In the genomic region with DNA sequence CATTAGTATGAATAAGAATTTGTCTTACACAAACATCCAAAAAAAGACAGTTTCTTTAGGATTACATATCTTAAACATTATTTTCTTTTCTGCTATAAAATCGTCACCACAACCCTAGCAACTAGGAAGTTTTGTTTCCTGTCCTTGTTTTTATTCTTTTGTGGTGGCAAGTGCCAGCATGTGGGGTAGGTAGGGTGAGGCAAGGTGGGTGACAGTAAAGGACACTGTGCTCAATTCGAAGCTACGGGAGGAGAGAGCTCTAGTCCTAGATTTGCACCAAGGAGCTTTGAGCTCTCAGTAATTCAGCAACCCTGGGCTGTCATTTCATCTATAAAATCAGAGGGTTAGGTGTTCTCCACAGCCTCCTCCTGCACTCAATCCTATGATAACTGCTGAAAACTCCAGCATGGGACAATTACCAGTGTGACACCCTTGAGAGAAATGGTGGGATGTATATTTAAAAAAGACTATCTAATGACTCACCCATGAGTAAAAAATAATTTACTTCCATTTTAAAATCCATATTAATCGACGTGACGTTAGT, we compare ENCODE assay signal across 10 cellular contexts.
DNase-seq lines count a peak whose midpoint lies in the region; ATAC-seq, FAIRE-seq and TF ChIP-seq lines count a peak whose summit lies in the region.
"Had no signal": no experiment of that assay in that cellular context is flagged by ENCODE, and none has a peak within 500 bp of the region (broad histone marks: within the 10 kb centered on the region; RNA-seq: fewer than 3 reads in every experiment).

No MANE protein-coding gene starts in this region.

- no peak overlapping the region for H3K18ac ChIP-seq in H1 (ENCODE audit: extremely low read depth, low read length)

- H3K9me3 ChIP-seq in OCI-LY3 (ENCODE audit: insufficient read depth, low read length), result no peaks in the 10 kb centered on the region
- H3K9me3 ChIP-seq in H1 (ENCODE audit: insufficient read depth in 2 of 2, low read depth in 1 of 2, low read length in 1 of 2), result no peaks in the 10 kb centered on the region
- H3K9me3 ChIP-seq in smooth muscle cell (replicated peaks; ENCODE audit: low read depth), result no peaks in the 10 kb centered on the region

- peak overlapping the region; percentile 19; the same call in 1 of the 2 replicates for H3K27ac ChIP-seq in OCI-LY3 (ENCODE audit: low read length)
- H3K27ac ChIP-seq in H1 (ENCODE audit: low read depth, low read length), result no peak overlapping the region
- peak overlapping the region; percentile 91 for H3K27ac ChIP-seq in smooth muscle cell (ENCODE audit: low read depth)

- no peak for TF ChIP-seq EP300 in H1 (IDR thresholded peaks at IDR 0.05; ENCODE audit: borderline replicate concordance in 1 of 2, low read depth in 2 of 2, low read length in 2 of 2)

- H3K36me3 ChIP-seq in OCI-LY3 (replicated peaks; ENCODE audit: low read depth, low read length), result peaks cover 50% of the 10 kb centered on the region
- H3K36me3 ChIP-seq in H1 (ENCODE audit: control insufficient read depth in 2 of 4, insufficient read depth in 4 of 4, low read length in 3 of 4), result no peaks in the 10 kb centered on the region
- H3K36me3 ChIP-seq in smooth muscle cell (ENCODE audit: low read depth), result no peaks in the 10 kb centered on the region

- peaks cover 27% of the 10 kb centered on the region for H3K4me1 ChIP-seq in OCI-LY3 (ENCODE audit: low read length)
- H3K4me1 ChIP-seq in H1 (replicated peaks in 1 of 4; ENCODE audit: control insufficient read depth in 3 of 4, insufficient read depth in 4 of 4, low read length in 3 of 4), result peaks cover 2 to 13% (median 10%) of the 10 kb centered on the region in 4 experiments; a peak in 6 of 7 replicates
- H3K4me1 ChIP-seq in smooth muscle cell (ENCODE audit: low read depth), result peaks cover 6% of the 10 kb centered on the region

- no peak overlapping the region for H2BK120ac ChIP-seq in H1 (replicated peaks; ENCODE audit: low read depth, low read length)

- H2BK20ac ChIP-seq in H1 (ENCODE audit: low read length), result no peak overlapping the region

- no peak overlapping the region for H2AK5ac ChIP-seq in H1 (ENCODE audit: low read depth, low read length)

- H3K56ac ChIP-seq in H1 (replicated peaks; ENCODE audit: insufficient read length, low read depth, low read length), result no peak overlapping the region

- FAIRE-seq in GM19239 (lab: Jason Lieb, UNC) (peak; percentile 35), H1 (lab: Jason Lieb, UNC) (no peak)

- TF ChIP-seq CTCF in OCI-LY3 (IDR thresholded peaks at IDR 0.05; ENCODE audit: low read depth, low read length) (no peak), H1 (IDR thresholded peaks at IDR 0.05; ENCODE audit: control extremely low read depth in 1 of 3, insufficient read depth in 1 of 3, low read depth in 1 of 3, low read length in 3 of 3) (no peak), smooth muscle cell (IDR thresholded peaks at IDR 0.05; ENCODE audit: borderline replicate concordance, insufficient read depth, poor library complexity, severe bottlenecking) (no peak)

- H2BK15ac ChIP-seq in H1 (ENCODE audit: low read length), result no peak overlapping the region

- TF ChIP-seq RAD21 in H1 (IDR thresholded peaks at IDR 0.05 in 1 of 2, conservative IDR thresholded peaks at IDR 0.05 in 1 of 2; ENCODE audit: low read depth in 2 of 2, low read length in 2 of 2), result no peak

- POLR2A ChIA-PET in H1 (lab: Charles Lee; ENCODE audit: partially characterized antibody), result interaction anchor here (2.4 kb wide), 1 partner anchor 11 kb away, joined by 8 read pairs; no protein-coding TSS in a partner anchor

- H2AFZ ChIP-seq in OCI-LY3 (ENCODE audit: low read depth, low read length) (no peak overlapping the region), H1 (ENCODE audit: low read length) (no peak overlapping the region), smooth muscle cell (ENCODE audit: low read depth) (no peak overlapping the region)

- WGBS in H1 (ENCODE audit: extremely low coverage in 1 of 2, insufficient coverage in 1 of 2, insufficient read length in 1 of 2, insufficient replicate concordance in 2 of 2, low coverage in 1 of 2, low lambda C conversion rate in 2 of 2, missing lambda C conversion rate in 1 of 2), 2 experiments, result 77% methylated on average over 6 of the region's 6 CpGs; no CpG with 5 or more reads in 1 of the 2 experiments
- WGBS in smooth muscle cell (ENCODE audit: low lambda C conversion rate), result 55% methylated on average over 6 of the region's 6 CpGs

- H3K23me2 ChIP-seq in H1 (ENCODE audit: low read depth, low read length), result no peaks in the 10 kb centered on the region; the same call in 1 of the 2 replicates

- no peak overlapping the region for H3K23ac ChIP-seq in H1 (ENCODE audit: insufficient read length)

- peaks cover 9% of the 10 kb centered on the region for H3K79me1 ChIP-seq in H1 (ENCODE audit: low read depth, low read length)

- 0 out of 2 replicates have a peak overlapping the region, but pooled peaks have one; percentile 10 for H2BK5ac ChIP-seq in H1 (ENCODE audit: low read depth, low read length)

- H3K4me2 ChIP-seq in OCI-LY3 (ENCODE audit: low read length) (peak overlapping the region; percentile 50), H1 (ENCODE audit: insufficient read depth in 1 of 2, low read depth in 2 of 2, low read length in 2 of 2) (no peak overlapping the region), smooth muscle cell (peak overlapping the region; percentile 74)

- H3K4me3 ChIP-seq in OCI-LY3 (ENCODE audit: low read length) (no peak overlapping the region), H1 (ENCODE audit: extremely low read depth in 1 of 4, insufficient read depth in 2 of 4, low read depth in 3 of 4, low read length in 4 of 4) (no peak overlapping the region), smooth muscle cell (no peak overlapping the region)

- no peak overlapping the region for H4K5ac ChIP-seq in H1 (ENCODE audit: insufficient read length, low read depth, low read length)

- no peak for ATAC-seq in GM21528 (IDR thresholded peaks at IDR 0.05; ENCODE audit: low FRiP score, unreplicated experiment)

- H4K8ac ChIP-seq in H1 (ENCODE audit: extremely low read depth, insufficient read depth, low read length), result no peak overlapping the region; the same call in 1 of the 2 replicates

- H4K91ac ChIP-seq in H1 (replicated peaks; ENCODE audit: insufficient read length, low read length), result no peak overlapping the region

- no peaks in the 10 kb centered on the region for H3K27me3 ChIP-seq in OCI-LY3 (ENCODE audit: low read depth, low read length)
- H3K27me3 ChIP-seq in H1 (replicated peaks in 1 of 4; ENCODE audit: control insufficient read depth in 3 of 4, extremely low read depth in 1 of 4, insufficient read depth in 3 of 4, low read length in 3 of 4), result no peaks in the 10 kb centered on the region
- H3K27me3 ChIP-seq in smooth muscle cell (ENCODE audit: low read depth), result no peaks in the 10 kb centered on the region

- no peak overlapping the region for H2BK12ac ChIP-seq in H1 (ENCODE audit: low read depth, low read length)

- no peak for TF ChIP-seq POLR2A in H1 (IDR thresholded peaks at IDR 0.05; ENCODE audit: control extremely low read depth in 1 of 2, low read depth in 2 of 2, low read length in 2 of 2)

- peaks cover 99% of the 10 kb centered on the region for H3K79me2 ChIP-seq in OCI-LY3 (ENCODE audit: low read length)
- peaks cover 0 to 39% of the 10 kb centered on the region in 2 experiments; a peak in 3 of 4 replicates for H3K79me2 ChIP-seq in H1 (ENCODE audit: control insufficient read depth in 1 of 2, insufficient read depth in 2 of 2, low read length in 2 of 2)
- peaks cover 30% of the 10 kb centered on the region for H3K79me2 ChIP-seq in smooth muscle cell (ENCODE audit: low read depth)

- H3F3A ChIP-seq in smooth muscle cell (ENCODE audit: low read depth), result no peaks in the 10 kb centered on the region

- no peak overlapping the region for H3K4ac ChIP-seq in H1 (replicated peaks; ENCODE audit: insufficient read length, low read depth, low read length)

- peaks cover 97% of the 10 kb centered on the region for H4K20me1 ChIP-seq in OCI-LY3 (ENCODE audit: insufficient read depth, low read length)
- H4K20me1 ChIP-seq in H1 (replicated peaks in 1 of 2; ENCODE audit: control insufficient read depth in 1 of 2, insufficient read depth in 2 of 2, low read length in 2 of 2), result peaks cover 0 to 1% of the 10 kb centered on the region in 2 experiments
- peaks cover 35% of the 10 kb centered on the region for H4K20me1 ChIP-seq in smooth muscle cell (ENCODE audit: low read depth)

- CTCF ChIA-PET in H1 (lab: Charles Lee; ENCODE audit: partially characterized antibody), result interaction anchor here (0.9 to 2.0 kb wide), 4 partner anchors 25 to 236 kb away, joined by 3 to 7 read pairs (median 4); no protein-coding TSS in a partner anchor

- no peak overlapping the region for H3K14ac ChIP-seq in H1 (ENCODE audit: insufficient read length)

- no peak for DNase-seq in GM19239 (ENCODE audit: insufficient read length, low spot score)
- DNase-seq in H1 (ENCODE audit: low read depth in 1 of 2, low spot score in 2 of 2), result no peak
- DNase-seq in smooth muscle cell (lab: John Stamatoyannopoulos, UW; ENCODE audit: unreplicated experiment), result no peak
- DNase-seq in SIG-M5 (lab: John Stamatoyannopoulos, UW), result no peak
- DNase-seq in stimulated activated CD4-positive, alpha-beta T cell treated with anti-CD3 and anti-CD28 coated beads, Interleukin-4, amount 100 ng/mL, for 1 hour, result no peak
- DNase-seq in iPS-NIHi11 (ENCODE audit: low spot score), result no peak
- DNase-seq: activated CD4-positive, CD25-positive, alpha-beta regulatory T cell treated with anti-CD3 and anti-CD28 coated beads, Interleukin-2, amount 50 U/mL, for 72 hours; NCI-H748 treated with DMSO at 0.1 percent for 48 hours had no signal

- H3K9ac ChIP-seq in OCI-LY3 (ENCODE audit: low read length), result no peak overlapping the region
- H3K9ac ChIP-seq in H1 (replicated peaks in 1 of 4; ENCODE audit: extremely low read depth in 1 of 4, low read depth in 3 of 4, low read length in 3 of 4), result no peak overlapping the region
- peak overlapping the region; percentile 70 for H3K9ac ChIP-seq in smooth muscle cell (ENCODE audit: low read depth)

TF ChIP-seq in H1, 55 proteins besides CTCF, POLR2A, EP300 and RAD21 (continues in another document):
- no peak for TF ChIP-seq YY1 (IDR thresholded peaks at IDR 0.05; ENCODE audit: low read depth, low read length)
- TF ChIP-seq BACH1 (IDR thresholded peaks at IDR 0.05; ENCODE audit: low read length), result no peak
- TF ChIP-seq SP4 (IDR thresholded peaks at IDR 0.05; ENCODE audit: low read length), result no peak
- no peak for TF ChIP-seq BCL11A (IDR thresholded peaks at IDR 0.05; ENCODE audit: low read depth in 2 of 2, low read length in 2 of 2)
- TF ChIP-seq CHD2 (IDR thresholded peaks at IDR 0.05; ENCODE audit: low read length), result no peak

Comparison
In these comparisons a context has a peak if more than half of its experiments do, and no peak if none do; other contexts are left out.
1. H3K4me2 ChIP-seq: peak in OCI-LY3 (single experiment) and smooth muscle cell (single experiment); none in H1 (0 of 2).